Comparison of ENCODE assay signal across 8 cellular contexts in the genomic region with DNA sequence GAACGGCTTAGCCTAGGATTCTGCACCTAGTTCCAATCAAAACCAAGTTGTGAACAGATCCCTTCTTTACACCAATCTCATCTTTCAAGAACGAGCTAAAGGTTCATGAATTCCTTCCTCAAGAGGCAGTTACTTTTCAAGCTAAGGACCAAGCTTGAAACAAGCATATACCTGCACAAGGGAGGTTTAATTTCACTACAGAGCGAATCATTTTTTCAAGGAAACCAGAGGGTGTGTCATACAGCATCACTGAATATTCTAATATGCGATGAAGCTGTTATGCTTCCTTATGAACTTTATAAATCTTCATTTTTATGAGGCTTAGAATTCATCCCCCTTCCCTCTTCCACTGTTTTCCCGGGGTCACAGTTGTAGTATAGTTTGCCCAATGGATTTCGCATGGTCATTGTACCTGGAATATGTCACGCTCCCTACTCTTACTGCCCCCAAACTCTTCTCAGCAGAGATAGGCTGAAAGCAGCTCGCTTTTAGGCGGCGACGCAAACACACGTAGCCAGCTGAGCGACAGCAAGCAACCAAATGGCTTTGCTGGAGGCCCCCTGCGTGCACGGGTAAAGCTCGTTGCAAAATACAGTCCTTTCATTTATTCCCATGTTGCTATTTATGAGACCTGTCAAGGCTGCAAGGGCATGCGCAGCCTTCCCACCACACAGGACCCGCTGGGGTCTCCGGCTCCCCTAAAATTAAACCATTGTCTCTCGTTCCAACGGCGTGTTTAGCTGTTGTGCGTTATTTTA. TPM values are rescaled to one million over a fixed set of nuclear protein-coding genes. Genes with fewer than 3 reads are reported as not detected.
DNase-seq lines count a peak whose midpoint lies in the region; ATAC-seq and TF ChIP-seq lines count a peak whose summit lies in the region.

No MANE protein-coding gene starts in this region.

- no peaks in the 10 kb centered on the region for H3K36me3 ChIP-seq in kidney epithelial cell (ENCODE audit: control insufficient read depth, insufficient read depth, low read length)

- no peaks in the 10 kb centered on the region for H3K27me3 ChIP-seq in kidney epithelial cell (ENCODE audit: control insufficient read depth, insufficient read depth, low read length)

- H3K27ac ChIP-seq in caudate nucleus (ENCODE audit: low read depth, low read length): no peak overlapping the region

- DNase-seq in GF-D8 (lab: John Stamatoyannopoulos, UW) (peak; percentile 53), NCI-H1417 treated with DMSO at 0.1 percent for 48 hours (lab: John Stamatoyannopoulos, UW) (peak; percentile 23), UCSD-AML1 (lab: John Stamatoyannopoulos, UW; ENCODE audit: unreplicated experiment) (peak; percentile 58), caudate nucleus (lab: John Stamatoyannopoulos, UW) (peak in 40 of 61 donors; percentile 3 to 79 (median 38)), kidney epithelial cell (ENCODE audit: low read depth) (no peak)
- DNase-seq in stimulated activated CD4-positive, alpha-beta T cell treated with anti-CD3 and anti-CD28 coated beads, Interleukin-2, amount 100 ng/mL, for 24 hours: peak; percentile 48 to 60

- TF ChIP-seq CTCF in kidney epithelial cell (IDR thresholded peaks at IDR 0.05; ENCODE audit: insufficient read depth, low read length, poor library complexity, severe bottlenecking): no peak

- peak overlapping the region; percentile 89 for H3K4me3 ChIP-seq in kidney epithelial cell (ENCODE audit: low read depth, low read length)

- ATAC-seq in HG02678 (IDR thresholded peaks at IDR 0.05; ENCODE audit: unreplicated experiment) (peak; percentile 25), GM21381 (IDR thresholded peaks at IDR 0.05; ENCODE audit: unreplicated experiment) (no peak)

RNA-seq across cellular contexts. Expression of a gene that starts 0.8 kb away (rescaled TPM):
- total RNA-seq in kidney epithelial cell: 6.7 and 7.8 TPM in 2 replicates

RNA-seq across cellular contexts. Expression of a gene that starts 1.1 kb away (rescaled TPM):
- total RNA-seq in kidney epithelial cell: 9.9 and 11.2 TPM in 2 replicates
